In the genomic region with DNA sequence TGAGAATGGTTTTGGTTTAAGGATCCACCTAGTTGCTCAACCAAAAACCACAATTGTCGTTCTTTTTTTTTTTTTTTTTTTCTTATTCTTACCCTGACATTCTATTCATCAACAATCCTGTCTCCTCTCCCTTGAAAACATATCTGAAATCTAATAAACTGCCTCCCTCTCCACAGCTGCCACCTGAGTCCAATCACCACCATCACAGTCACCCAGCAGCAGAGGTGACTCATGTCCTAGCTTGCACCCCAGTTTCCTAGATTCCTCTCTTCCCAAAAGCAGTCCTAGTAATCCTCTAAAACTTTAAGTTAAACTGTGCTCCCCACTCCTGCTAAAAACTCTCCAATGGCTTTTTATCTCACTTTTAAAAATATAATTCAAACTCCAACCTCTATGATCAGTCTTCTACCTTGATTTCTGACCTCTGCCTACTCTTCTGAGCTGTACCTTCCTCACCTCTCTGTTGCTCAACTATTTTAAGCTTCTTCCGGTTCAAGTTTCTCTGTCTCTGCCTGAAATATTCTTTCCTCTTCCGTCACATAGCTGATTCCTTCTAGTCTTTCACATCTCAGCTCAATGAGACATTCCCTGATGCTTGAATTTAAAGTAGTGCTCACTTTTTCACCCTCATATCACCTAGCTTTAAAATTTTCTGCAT, we compare ENCODE assay signal across 15 cellular contexts.
"Had no signal": no experiment of that assay in that cellular context is flagged by ENCODE, and none has a peak within 500 bp of the region (broad histone marks: within the 10 kb centered on the region; RNA-seq: fewer than 3 reads in every experiment).

No MANE protein-coding gene starts in this region.

- ATAC-seq: left lobe of liver; mucosa of descending colon; naive thymus-derived CD4-positive, alpha-beta T cell; upper lobe of right lung had no signal

- H3K4me1 ChIP-seq: parathyroid adenoma, stomach, testis, upper lobe of right lung had no signal

- H3K27me3 Mint-ChIP-seq: naive thymus-derived CD4-positive, alpha-beta T cell had no signal

- H3K79me2 ChIP-seq: parathyroid adenoma had no signal

- H3K4me3 ChIP-seq: dorsolateral prefrontal cortex, mucosa of descending colon, stomach, testis, upper lobe of right lung had no signal

- H2AFZ ChIP-seq: parathyroid adenoma had no signal

- H3K4me3 Mint-ChIP-seq: naive thymus-derived CD4-positive, alpha-beta T cell had no signal

- FAIRE-seq: islet of Langerhans had no signal

- H3K9ac ChIP-seq: parathyroid adenoma had no signal

- H3K27me3 ChIP-seq: dorsolateral prefrontal cortex, neutrophil, stomach, testis, upper lobe of right lung had no signal

- H3K27ac ChIP-seq: dorsolateral prefrontal cortex, neutrophil, parathyroid adenoma, stomach, testis, upper lobe of right lung had no signal

- DNase-seq: activated CD4-positive, CD25-positive, alpha-beta regulatory T cell; activated effector memory CD4-positive, alpha-beta T cell treated with Interleukin-2 at 50 U/mL for 16 hours; activated naive CD4-positive, alpha-beta T cell treated with anti-CD3 and anti-CD28 coated beads, Interleukin-2, amount 50 U/mL, for 16 hours; dorsolateral prefrontal cortex; mucosa of descending colon; naive thymus-derived CD4-positive, alpha-beta T cell; stimulated activated CD4-positive, alpha-beta T cell treated with anti-CD3 and anti-CD28 coated beads, Interleukin-12 subunit alpha, Interleukin-12 subunit beta, amount 100 ng/mL, for 4 hours; stimulated activated CD4-positive, alpha-beta T cell treated with anti-CD3 and anti-CD28 coated beads, Interleukin-2, amount 100 ng/mL, for 24 hours; stomach; testis; upper lobe of right lung had no signal

- H3K9me3 ChIP-seq: mucosa of descending colon, neutrophil, stomach, testis, upper lobe of right lung had no signal

- H3K36me3 Mint-ChIP-seq: naive thymus-derived CD4-positive, alpha-beta T cell had no signal

- H3K27ac Mint-ChIP-seq: naive thymus-derived CD4-positive, alpha-beta T cell had no signal

- H3K36me3 ChIP-seq: neutrophil, stomach, upper lobe of right lung had no signal
